4 cellular contexts compared by ENCODE assay signal in genomic region chr9:94370266-94370665, GRCh38. TPM values are rescaled to one million over a fixed set of nuclear protein-coding genes. Genes with fewer than 3 reads are reported as not detected.
"Had no signal": no experiment of that assay in that cellular context is flagged by ENCODE, and none has a peak within 500 bp of the region (broad histone marks: within the 10 kb centered on the region; RNA-seq: fewer than 3 reads in every experiment).

No MANE protein-coding gene starts in this region.

RNA-seq across cellular contexts. Expression of gene NUTM2F, which starts 41.8 kb away (rescaled TPM):
- total RNA-seq: GM23248, H4, H9, HFFc6 had no signal
